8 cellular contexts compared by ENCODE assay signal in the genomic region with DNA sequence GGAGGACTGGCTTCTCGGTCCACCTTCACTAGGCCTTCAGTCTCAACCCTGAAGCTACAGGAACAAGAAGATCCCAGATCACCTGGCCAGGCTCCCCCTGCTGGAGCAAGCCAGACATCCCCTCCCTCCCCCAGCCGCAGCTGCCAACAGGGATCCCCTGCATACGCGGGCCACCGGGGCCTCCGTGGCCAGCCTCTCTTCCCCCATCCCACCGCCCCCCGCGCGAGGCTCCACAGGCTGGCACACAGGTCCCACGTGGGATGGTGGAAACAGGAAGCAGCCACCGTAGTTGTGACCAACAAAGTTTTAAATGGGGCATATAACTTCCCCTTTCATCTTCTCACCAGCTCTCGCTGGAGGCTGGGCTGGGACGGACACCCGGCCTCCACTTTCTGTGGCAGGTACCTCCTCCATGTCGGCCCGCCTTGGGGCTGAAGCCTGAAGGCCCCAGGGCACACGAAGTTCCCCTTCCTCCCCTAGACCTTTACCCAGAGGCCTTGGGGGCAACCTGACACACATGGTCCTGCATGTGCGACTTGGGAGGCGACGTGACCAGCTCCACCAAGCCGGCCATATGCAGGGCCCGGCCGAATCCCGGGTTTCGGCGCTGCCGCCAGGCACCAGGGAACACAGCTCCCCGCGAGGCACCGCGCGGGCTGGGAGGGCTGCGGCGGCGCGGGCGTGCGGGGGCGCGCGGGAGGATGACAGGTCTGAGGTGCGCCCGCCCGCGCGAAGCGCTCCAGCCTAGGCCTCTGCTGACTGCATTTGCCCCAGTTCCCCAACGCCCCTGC. TPM values are rescaled to one million over a fixed set of nuclear protein-coding genes. Genes with fewer than 3 reads are reported as not detected.
A peak's percentile ranks its signal among the peaks of the same experiment; 100 is the strongest.
DNase-seq lines count a peak whose midpoint lies in the region; ATAC-seq and TF ChIP-seq lines count a peak whose summit lies in the region.

No MANE protein-coding gene starts in this region.

- H3K4me3 Mint-ChIP-seq in activated CD4-positive, alpha-beta T cell treated with anti-CD3 and anti-CD28 coated beads for 36 hours, result peak overlapping the region; percentile 84
- H3K4me3 Mint-ChIP-seq in chondrocyte (ENCODE audit: unreplicated experiment), result peak overlapping the region; percentile 79

- POLR2A ChIA-PET in activated CD4-positive, alpha-beta T cell treated with anti-CD3 and anti-CD28 coated beads for 36 hours (lab: Charles Lee), result interaction anchor here (1.0 to 4.0 kb wide), 7 partner anchors 13 to 128 kb away, joined by 3 to 43 read pairs (median 8); a partner anchor contains a TSS

- peak; percentile 45 to 73 for TF ChIP-seq RAD21 in liver (IDR thresholded peaks at IDR 0.05)

- H3K4me1 Mint-ChIP-seq in activated CD4-positive, alpha-beta T cell treated with anti-CD3 and anti-CD28 coated beads for 36 hours, result peaks cover 78% of the 10 kb centered on the region
- peaks cover 79% of the 10 kb centered on the region for H3K4me1 Mint-ChIP-seq in chondrocyte (ENCODE audit: low read depth)

- H3K9ac ChIP-seq in liver (ENCODE audit: low read depth in 1 of 2, low read length in 2 of 2), result peak overlapping the region; percentile 40 to 91

- peaks cover 52 to 81% (median 67%) of the 10 kb centered on the region in 4 donors for H3K4me1 ChIP-seq in liver (ENCODE audit: control insufficient read depth in 4 of 4, insufficient read depth in 4 of 4, low read length in 3 of 4)

- peaks cover 0 to 3% (median 0%) of the 10 kb centered on the region in 4 donors for H3K36me3 ChIP-seq in liver (ENCODE audit: control insufficient read depth in 4 of 4, insufficient read depth in 3 of 4, low read depth in 1 of 4, low read length in 3 of 4)

- TF ChIP-seq CTCF in AG09309 (IDR thresholded peaks at IDR 0.05; ENCODE audit: control insufficient read depth, insufficient read depth, low read depth, low read length, missing control alignments) (peak; percentile 71), chondrocyte (IDR thresholded peaks at IDR 0.05) (peak; percentile 83), liver (IDR thresholded peaks at IDR 0.05; ENCODE audit: low read depth, low read length, missing input control) (peak; percentile 49)

- no peaks in the 10 kb centered on the region for H3K9me3 Mint-ChIP-seq in activated CD4-positive, alpha-beta T cell treated with anti-CD3 and anti-CD28 coated beads for 36 hours (ENCODE audit: low read depth)
- H3K9me3 Mint-ChIP-seq in chondrocyte (ENCODE audit: low read depth), result no peaks in the 10 kb centered on the region

- intact Hi-C loops in activated CD4-positive, alpha-beta T cell treated with anti-CD3 and anti-CD28 coated beads for 36 hours (cut with DNase I, micrococcal nuclease), result loop anchor here (1.0 to 2.0 kb wide), 4 partner anchors 30 to 128 kb away; a partner anchor contains a TSS

- peak overlapping the region; percentile 89 to 94 for H3K27ac ChIP-seq in liver (ENCODE audit: low read depth in 1 of 2, low read length in 2 of 2)

- CTCF ChIA-PET in activated CD4-positive, alpha-beta T cell treated with anti-CD3 and anti-CD28 coated beads for 36 hours (lab: Charles Lee), result interaction anchor here (0.8 to 9.7 kb wide), 19 partner anchors 8 to 129 kb away, joined by 3 to 116 read pairs (median 4); a partner anchor contains a TSS

- 4% methylated on average over 49 of the region's 49 CpGs for WGBS in liver

- peak overlapping the region; percentile 94 for H3K27ac Mint-ChIP-seq in activated CD4-positive, alpha-beta T cell treated with anti-CD3 and anti-CD28 coated beads for 36 hours
- peak overlapping the region; percentile 99 for H3K27ac Mint-ChIP-seq in chondrocyte (ENCODE audit: unreplicated experiment)

- no peaks in the 10 kb centered on the region for H3K9me3 ChIP-seq in liver (ENCODE audit: control insufficient read depth in 4 of 4, low read length in 3 of 4)

- no peak for DNase-seq in AG09309 (ENCODE audit: low read depth)
- peak; percentile 80 for DNase-seq in NCI-H510A (lab: John Stamatoyannopoulos, UW)
- DNase-seq in activated CD4-positive, alpha-beta T cell treated with anti-CD3 and anti-CD28 coated beads for 36 hours, result peak; percentile 88
- DNase-seq in chondrocyte (ENCODE audit: low spot score), result no peak
- DNase-seq in stimulated activated CD4-positive, alpha-beta T cell treated with anti-CD3 and anti-CD28 coated beads, TNF-alpha, amount 100 ng/mL, for 1 hour (ENCODE audit: low read depth in 3 of 3, low spot score in 1 of 3), result peak in 2 of 3 donors; percentile 42 to 52

- H3K27me3 ChIP-seq in liver (ENCODE audit: control insufficient read depth in 4 of 4, insufficient read depth in 4 of 4, low read length in 3 of 4), result no peaks in the 10 kb centered on the region

- peaks cover 30% of the 10 kb centered on the region for H3K36me3 Mint-ChIP-seq in activated CD4-positive, alpha-beta T cell treated with anti-CD3 and anti-CD28 coated beads for 36 hours (ENCODE audit: low read depth)
- no peaks in the 10 kb centered on the region for H3K36me3 Mint-ChIP-seq in chondrocyte (ENCODE audit: low read depth)

- H3K27me3 Mint-ChIP-seq in activated CD4-positive, alpha-beta T cell treated with anti-CD3 and anti-CD28 coated beads for 36 hours, result no peaks in the 10 kb centered on the region
- H3K27me3 Mint-ChIP-seq in chondrocyte (ENCODE audit: low read depth), result no peaks in the 10 kb centered on the region

- H3K4me3 ChIP-seq in AG09309 (ENCODE audit: control insufficient read depth, low read depth, low read length) (peak overlapping the region; percentile 79), liver (ENCODE audit: low read depth in 1 of 3, low read length in 3 of 3) (peak overlapping the region; percentile 75 to 83 (median 81))

- ATAC-seq in GM19463 (IDR thresholded peaks at IDR 0.05; ENCODE audit: unreplicated experiment) (peak; percentile 10), GM21786 (IDR thresholded peaks at IDR 0.05; ENCODE audit: unreplicated experiment) (no peak)
- ATAC-seq in activated CD4-positive, alpha-beta T cell treated with anti-CD3 and anti-CD28 coated beads for 36 hours, result peak; percentile 2

TF ChIP-seq in liver, 16 proteins besides CTCF, POLR2A, EP300 and RAD21:
- TF ChIP-seq HNF4G (IDR thresholded peaks at IDR 0.05), result no peak
- peak; percentile 3 to 15 for TF ChIP-seq HNF4A (conservative IDR thresholded peaks at IDR 0.05)

RNA-seq across cellular contexts. Expression of a gene that starts 44.4 kb away (rescaled TPM):
- 10 to 100 TPM; 23.2 to 28.8 TPM for total RNA-seq in activated CD4-positive, alpha-beta T cell treated with anti-CD3 and anti-CD28 coated beads for 36 hours
- total RNA-seq in chondrocyte, result 72.0 to 85.2 TPM (median 72.1 TPM) in 3 replicates
- total RNA-seq in liver, result 10 to 100 TPM in 1 of 2 donors, 1 to 10 TPM in 1; 2.3 to 10.4 TPM
- polyA plus RNA-seq in liver, result 1 to 10 TPM; 2.8 to 4.0 TPM

Comparison
In these comparisons a context has a peak if more than half of its experiments do, and no peak if none do; other contexts are left out.
1. DNase-seq: peak in NCI-H510A (single experiment), activated CD4-positive, alpha-beta T cell treated with anti-CD3 and anti-CD28 coated beads for 36 hours (single experiment) and stimulated activated CD4-positive, alpha-beta T cell treated with anti-CD3 and anti-CD28 coated beads, TNF-alpha, amount 100 ng/mL, for 1 hour (2 of 3); none in AG09309 (single experiment) and chondrocyte (single experiment).
2. Peak in every context shown above with its lines, with median percentiles within 50 percentile points of each other: CTCF ChIP-seq.